In genomic region chr11:65891180-65892136, GRCh38 we compare ENCODE assay signal across 1 cellular context.
TF ChIP-seq lines count a peak whose summit lies in the region.

No MANE protein-coding gene starts in this region.

TF ChIP-seq in K562, 482 proteins besides CTCF, POLR2A, EP300 and RAD21 (continued from another document and continues in another):
- TF ChIP-seq ZBTB34 (CRISPR knock-in tag; IDR thresholded peaks at IDR 0.05) (no peak), EWSR1 (IDR thresholded peaks at IDR 0.05; ENCODE audit: borderline replicate concordance, low read depth, partially characterized antibody) (no peak), RBM17 (IDR thresholded peaks at IDR 0.05; ENCODE audit: borderline replicate concordance, low read depth, low read length) (no peak), EHMT2 (IDR thresholded peaks at IDR 0.05) (no peak), ZFPM2 (CRISPR knock-in tag; IDR thresholded peaks at IDR 0.05) (no peak), MLLT1 (IDR thresholded peaks at IDR 0.05) (peak in 1 of 2 experiments; percentile 22; a peak in 1 of 4 replicates), MAFK (IDR thresholded peaks at IDR 0.05; ENCODE audit: low read length) (no peak), SREBF1 (IDR thresholded peaks at IDR 0.05; ENCODE audit: borderline replicate concordance, low read depth, low read length) (no peak), SNRNP70 (optimal IDR thresholded peaks at IDR 0.05; ENCODE audit: low read depth, low read length) (no peak), ZNF175 (CRISPR knock-in tag; IDR thresholded peaks at IDR 0.05; ENCODE audit: low read depth) (no peak), KLF6 (CRISPR knock-in tag; IDR thresholded peaks at IDR 0.05; ENCODE audit: borderline replicate concordance) (no peak), RCOR1 (IDR thresholded peaks at IDR 0.05; ENCODE audit: borderline replicate concordance in 1 of 2, low read depth in 2 of 2, low read length in 2 of 2) (no peak; a peak in 1 of 4 replicates), YBX1 (IDR thresholded peaks at IDR 0.05) (no peak), RBM15 (IDR thresholded peaks at IDR 0.05; ENCODE audit: insufficient read depth, low read length) (no peak; the same call in 1 of the 2 replicates), ATF4 (CRISPR knock-in tag; IDR thresholded peaks at IDR 0.05) (no peak), RREB1 (CRISPR knock-in tag; IDR thresholded peaks at IDR 0.05) (no peak), POU5F1 (IDR thresholded peaks at IDR 0.05; ENCODE audit: borderline replicate concordance, low read depth, low read length, partially characterized antibody) (no peak), ZNF561 (CRISPR knock-in tag; conservative IDR thresholded peaks at IDR 0.05) (no peak; the same call in 1 of the 2 replicates), TBP (optimal IDR thresholded peaks at IDR 0.05; ENCODE audit: low read depth, low read length) (no peak), FOXJ3 (CRISPR knock-in tag; IDR thresholded peaks at IDR 0.05) (no peak), ZC3H11A (IDR thresholded peaks at IDR 0.05; ENCODE audit: low read depth, low read length) (no peak), CLOCK (CRISPR knock-in tag; IDR thresholded peaks at IDR 0.05; ENCODE audit: borderline replicate concordance) (no peak), ILK (tag; IDR thresholded peaks at IDR 0.05; ENCODE audit: borderline replicate concordance, low read depth) (no peak), JUND (IDR thresholded peaks at IDR 0.05; ENCODE audit: borderline replicate concordance, low read depth, low read length) (no peak), JUND (tag; IDR thresholded peaks at IDR 0.05; ENCODE audit: borderline replicate concordance, low read depth, low read length) (no peak), CHD1 (IDR thresholded peaks at IDR 0.05; ENCODE audit: low read length) (peak; percentile 11), BCLAF1 (IDR thresholded peaks at IDR 0.05; ENCODE audit: borderline replicate concordance in 1 of 2, control insufficient read depth in 1 of 2, low read depth in 2 of 2, low read length in 1 of 2) (no peak), ZBTB9 (CRISPR knock-in tag; IDR thresholded peaks at IDR 0.05) (no peak), ZNF76 (CRISPR knock-in tag; IDR thresholded peaks at IDR 0.05; ENCODE audit: borderline replicate concordance) (no peak), GTF2E2 (tag; IDR thresholded peaks at IDR 0.05) (peak; percentile 13; the same call in 1 of the 2 replicates), MLX (CRISPR knock-in tag; conservative IDR thresholded peaks at IDR 0.05) (no peak), ZNF436 (CRISPR knock-in tag; IDR thresholded peaks at IDR 0.05) (peak; percentile 87), TCF15 (CRISPR knock-in tag; IDR thresholded peaks at IDR 0.05) (no peak), KAT8 (IDR thresholded peaks at IDR 0.05; ENCODE audit: low read depth) (no peak), TFE3 (CRISPR knock-in tag; IDR thresholded peaks at IDR 0.05) (no peak), ZNF253 (CRISPR knock-in tag; conservative IDR thresholded peaks at IDR 0.05) (no peak), CBX2 (IDR thresholded peaks at IDR 0.05; ENCODE audit: insufficient read depth, low read length, poor library complexity, severe bottlenecking) (no peak), RFX5 (IDR thresholded peaks at IDR 0.05; ENCODE audit: low read depth, low read length) (no peak), SPI1 (IDR thresholded peaks at IDR 0.05; ENCODE audit: borderline replicate concordance, low read depth, low read length) (no peak), PTBP1 (IDR thresholded peaks at IDR 0.05; ENCODE audit: low read depth, low read length) (no peak; the same call in none of the 2 replicates), CCAR2 (IDR thresholded peaks at IDR 0.05; ENCODE audit: low read depth, low read length) (no peak), ZNF699 (CRISPR knock-in tag; IDR thresholded peaks at IDR 0.05; ENCODE audit: insufficient replicate concordance) (no peak), ZNF780A (CRISPR knock-in tag; IDR thresholded peaks at IDR 0.05) (0 out of 2 replicates have a peak, but pooled peaks have one; percentile 44), HDGF (IDR thresholded peaks at IDR 0.05) (no peak), CCNT2 (IDR thresholded peaks at IDR 0.05; ENCODE audit: borderline replicate concordance, extremely low read depth, insufficient read length, low read depth, low read length) (peak; percentile 72)
